30 cellular contexts compared by ENCODE assay signal in genomic region chr15:62868507-62868906, GRCh38.
A peak's percentile ranks its signal among the peaks of the same experiment; 100 is the strongest.
DNase-seq lines count a peak whose midpoint lies in the region; ATAC-seq, FAIRE-seq and TF ChIP-seq lines count a peak whose summit lies in the region.
"Had no signal": no experiment of that assay in that cellular context is flagged by ENCODE, and none has a peak within 500 bp of the region (broad histone marks: within the 10 kb centered on the region; RNA-seq: fewer than 3 reads in every experiment).

No MANE protein-coding gene starts in this region.

- no peak for DNase-seq in esophagus muscularis mucosa (ENCODE audit: extremely low spot score)
- DNase-seq in vagina (ENCODE audit: extremely low spot score in 2 of 2): no peak
- no peak for DNase-seq in naive thymus-derived CD4-positive, alpha-beta T cell
- no peak for DNase-seq in activated CD4-positive, CD25-positive, alpha-beta regulatory T cell treated with anti-CD3 and anti-CD28 coated beads, Interleukin-2, amount 50 U/mL, for 72 hours
- DNase-seq: activated B cell treated with CpG ODN at 0.5 μM for 24 hours; activated CD8-positive, alpha-beta memory T cell treated with anti-CD3 and anti-CD28 coated beads, Interleukin-2, amount 10 ng/mL, durations not matched to agents 7 days and 5 days; activated naive CD4-positive, alpha-beta T cell treated with Interleukin-2 at 50 U/mL for 16 hours; activated T-cell treated with anti-CD3 and anti-CD28 coated beads, Interleukin-2, amount 50 U/mL, for 72 hours; body of pancreas; CD8-positive, alpha-beta T cell; MM.1S; NCI-H1417 treated with DMSO at 0.1 percent for 48 hours; NCI-H345; NCI-H748 treated with DMSO at 0.1 percent for 48 hours; nucleus accumbens; SJCRH30; T-cell; thyroid gland had no signal

- no peaks in the 10 kb centered on the region for H3K4me1 Mint-ChIP-seq in naive thymus-derived CD4-positive, alpha-beta T cell
- no peaks in the 10 kb centered on the region for H3K4me1 Mint-ChIP-seq in activated T-helper 17 cell treated with anti-CD3 and anti-CD28 coated beads, Interleukin-2, amount 50 U/mL, for 72 hours
- H3K4me1 Mint-ChIP-seq: activated B cell treated with CpG ODN at 0.5 μM for 24 hours; activated CD8-positive, alpha-beta memory T cell treated with anti-CD3 and anti-CD28 coated beads, Interleukin-2, amount 10 ng/mL, durations not matched to agents 7 days and 5 days; memory B cell; T-cell had no signal

- H3K9me3 ChIP-seq in esophagus muscularis mucosa (no peaks in the 10 kb centered on the region), mucosa of rectum (ENCODE audit: control insufficient read depth in 2 of 2, low read length in 2 of 2) (no peaks in the 10 kb centered on the region), vagina (no peaks in the 10 kb centered on the region)
- no peaks in the 10 kb centered on the region for H3K9me3 ChIP-seq in naive thymus-derived CD4-positive, alpha-beta T cell (ENCODE audit: control insufficient read depth in 2 of 3, low read length in 3 of 3)
- H3K9me3 ChIP-seq: body of pancreas, thyroid gland had no signal

- CTCF ChIA-PET in naive thymus-derived CD4-positive, alpha-beta T cell (lab: Charles Lee): no interaction called here

- FAIRE-seq in G401.6 (lab: Jason Lieb, UNC): peak; percentile 96
- FAIRE-seq: endothelial cell of umbilical vein, frontal cortex had no signal

- TF ChIP-seq EP300 in esophagus muscularis mucosa (IDR thresholded peaks at IDR 0.05): no peak

- H3K27ac ChIP-seq in esophagus muscularis mucosa (replicated peaks in 1 of 4) (peak overlapping the region; percentile 46 to 74 (median 60)), mucosa of rectum (ENCODE audit: low read depth in 2 of 2, low read length in 2 of 2) (peak overlapping the region; percentile 63 to 75), vagina (peak overlapping the region; percentile 69)
- H3K27ac ChIP-seq in naive thymus-derived CD4-positive, alpha-beta T cell (ENCODE audit: low read depth, low read length): no peak overlapping the region
- H3K27ac ChIP-seq: body of pancreas, hepatocyte, KMS-11, SJCRH30, thyroid gland had no signal

- H3K27me3 Mint-ChIP-seq in naive thymus-derived CD4-positive, alpha-beta T cell: peaks cover 0 to 7% (median 0%) of the 10 kb centered on the region in 5 donors
- H3K27me3 Mint-ChIP-seq in activated T-helper 17 cell treated with anti-CD3 and anti-CD28 coated beads, Interleukin-2, amount 50 U/mL, for 72 hours: peaks cover under 1% of the 10 kb centered on the region
- H3K27me3 Mint-ChIP-seq: stimulated activated naive CD8-positive, alpha-beta T cell treated with anti-CD3 and anti-CD28 coated beads, Interleukin-15, Interleukin-2, amounts not matched to agents 100 ng/mL and 50 ng/mL, for 24 hours; T-cell had no signal

- ATAC-seq in naive thymus-derived CD4-positive, alpha-beta T cell: no peak
- ATAC-seq in activated T-helper 17 cell treated with anti-CD3 and anti-CD28 coated beads, Interleukin-2, amount 50 U/mL, for 72 hours (replicated peaks): no peak
- ATAC-seq: activated CD8-positive, alpha-beta memory T cell treated with anti-CD3 and anti-CD28 coated beads, Interleukin-2, amount 10 ng/mL, durations not matched to agents 7 days and 5 days; activated T-cell treated with anti-CD3 and anti-CD28 coated beads, Interleukin-2, amount 50 U/mL, for 72 hours; body of pancreas; CD8-positive, alpha-beta T cell; HCT116; left lobe of liver; T-cell had no signal

- H3K36me3 Mint-ChIP-seq in naive thymus-derived CD4-positive, alpha-beta T cell: no peaks in the 10 kb centered on the region
- no peaks in the 10 kb centered on the region for H3K36me3 Mint-ChIP-seq in activated T-helper 17 cell treated with anti-CD3 and anti-CD28 coated beads, Interleukin-2, amount 50 U/mL, for 72 hours (ENCODE audit: low read depth)
- H3K36me3 Mint-ChIP-seq: activated CD8-positive, alpha-beta memory T cell treated with anti-CD3 and anti-CD28 coated beads, Interleukin-2, amount 10 ng/mL, durations not matched to agents 7 days and 5 days; CD8-positive, alpha-beta T cell; T-cell had no signal

- no peak overlapping the region for H3K4me3 Mint-ChIP-seq in naive thymus-derived CD4-positive, alpha-beta T cell
- H3K4me3 Mint-ChIP-seq in activated T-helper 17 cell treated with anti-CD3 and anti-CD28 coated beads, Interleukin-2, amount 50 U/mL, for 72 hours: no peak overlapping the region
- H3K4me3 Mint-ChIP-seq: activated B cell treated with CpG ODN at 0.5 μM for 24 hours; activated CD8-positive, alpha-beta memory T cell treated with anti-CD3 and anti-CD28 coated beads, Interleukin-2, amount 10 ng/mL, durations not matched to agents 7 days and 5 days; activated T-cell treated with anti-CD3 and anti-CD28 coated beads, Interleukin-2, amount 50 U/mL, for 72 hours; CD8-positive, alpha-beta T cell; memory B cell; stimulated activated naive CD8-positive, alpha-beta T cell treated with anti-CD3 and anti-CD28 coated beads, Interleukin-15, Interleukin-2, amounts not matched to agents 100 ng/mL and 50 ng/mL, for 24 hours; T-cell had no signal

- H3K4me3 ChIP-seq in esophagus muscularis mucosa (no peak overlapping the region), mucosa of rectum (ENCODE audit: low read length in 2 of 2) (no peak overlapping the region), vagina (no peak overlapping the region)
- H3K4me3 ChIP-seq in naive thymus-derived CD4-positive, alpha-beta T cell (ENCODE audit: low read length): no peak overlapping the region
- H3K4me3 ChIP-seq: body of pancreas, hepatocyte, SJCRH30, skin epidermis, thyroid gland had no signal

- H3K9ac ChIP-seq in mucosa of rectum (ENCODE audit: low read depth in 1 of 2, low read length in 2 of 2): peak overlapping the region in 1 of 2 donors; percentile 27
- H3K9ac ChIP-seq: KMS-11 had no signal

- intact Hi-C loops in esophagus muscularis mucosa (cut with DNase I): no loop called here
- intact Hi-C loops in vagina (cut with DNase I): loop anchor here (10.0 kb wide), 1 partner anchor 94 kb away; no protein-coding TSS in a partner anchor
- intact Hi-C loops in naive thymus-derived CD4-positive, alpha-beta T cell (cut with micrococcal nuclease): no loop called here

- WGBS in esophagus muscularis mucosa: 67% methylated on average over 6 of the region's 6 CpGs

- H3K27me3 ChIP-seq in esophagus muscularis mucosa (no peaks in the 10 kb centered on the region), mucosa of rectum (ENCODE audit: control insufficient read depth in 2 of 2, insufficient read depth in 2 of 2, low read length in 2 of 2) (no peaks in the 10 kb centered on the region), vagina (no peaks in the 10 kb centered on the region)
- no peaks in the 10 kb centered on the region for H3K27me3 ChIP-seq in naive thymus-derived CD4-positive, alpha-beta T cell (ENCODE audit: control insufficient read depth in 2 of 2, insufficient read depth in 2 of 2, low read length in 2 of 2)
- H3K27me3 ChIP-seq: body of pancreas, hepatocyte, SJCRH30, thyroid gland had no signal

- TF ChIP-seq CTCF in esophagus muscularis mucosa (IDR thresholded peaks at IDR 0.05) (no peak), vagina (IDR thresholded peaks at IDR 0.05) (no peak)

- H3K27ac Mint-ChIP-seq in naive thymus-derived CD4-positive, alpha-beta T cell: peak overlapping the region in 1 of 9 donors; percentile 26
- no peak overlapping the region for H3K27ac Mint-ChIP-seq in activated T-helper 17 cell treated with anti-CD3 and anti-CD28 coated beads, Interleukin-2, amount 50 U/mL, for 72 hours
- H3K27ac Mint-ChIP-seq: activated B cell treated with CpG ODN at 0.5 μM for 24 hours; activated CD8-positive, alpha-beta memory T cell treated with anti-CD3 and anti-CD28 coated beads, Interleukin-2, amount 10 ng/mL, durations not matched to agents 7 days and 5 days; activated T-cell treated with anti-CD3 and anti-CD28 coated beads, Interleukin-2, amount 50 U/mL, for 72 hours; CD8-positive, alpha-beta T cell; memory B cell; stimulated activated naive CD8-positive, alpha-beta T cell treated with anti-CD3 and anti-CD28 coated beads, Interleukin-15, Interleukin-2, amounts not matched to agents 100 ng/mL and 50 ng/mL, for 24 hours; T-cell had no signal

- H3K36me3 ChIP-seq in esophagus muscularis mucosa: no peaks in the 10 kb centered on the region
- H3K36me3 ChIP-seq in mucosa of rectum (ENCODE audit: control insufficient read depth in 2 of 2, insufficient read depth in 2 of 2, low read length in 2 of 2): no peaks in the 10 kb centered on the region
- H3K36me3 ChIP-seq in vagina: no peaks in the 10 kb centered on the region
- no peaks in the 10 kb centered on the region for H3K36me3 ChIP-seq in naive thymus-derived CD4-positive, alpha-beta T cell (ENCODE audit: control insufficient read depth in 2 of 3, insufficient read depth in 3 of 3, low read length in 3 of 3)
- H3K36me3 ChIP-seq: SJCRH30, thyroid gland had no signal

- H3K9me3 Mint-ChIP-seq in naive thymus-derived CD4-positive, alpha-beta T cell: peaks cover 0 to 6% (median 0%) of the 10 kb centered on the region in 11 donors
- no peaks in the 10 kb centered on the region for H3K9me3 Mint-ChIP-seq in activated T-helper 17 cell treated with anti-CD3 and anti-CD28 coated beads, Interleukin-2, amount 50 U/mL, for 72 hours
- H3K9me3 Mint-ChIP-seq: CD8-positive, alpha-beta T cell had no signal

- H3K4me1 ChIP-seq in esophagus muscularis mucosa: peaks cover 0 to 47% (median 28%) of the 10 kb centered on the region in 4 donors
- peaks cover 14 to 24% of the 10 kb centered on the region in 2 donors for H3K4me1 ChIP-seq in mucosa of rectum (ENCODE audit: control insufficient read depth in 2 of 2, insufficient read depth in 2 of 2, low read length in 2 of 2)
- no peaks in the 10 kb centered on the region for H3K4me1 ChIP-seq in vagina
- no peaks in the 10 kb centered on the region for H3K4me1 ChIP-seq in naive thymus-derived CD4-positive, alpha-beta T cell (ENCODE audit: control insufficient read depth in 2 of 2, insufficient read depth in 2 of 2, low read length in 2 of 2)
- H3K4me1 ChIP-seq: body of pancreas, thyroid gland had no signal

- no peak for TF ChIP-seq POLR2A in esophagus muscularis mucosa (IDR thresholded peaks at IDR 0.05; ENCODE audit: low read depth)
- no peak for TF ChIP-seq POLR2A in vagina (IDR thresholded peaks at IDR 0.05)

- POLR2A ChIA-PET in naive thymus-derived CD4-positive, alpha-beta T cell (lab: Charles Lee): no interaction called here
